1 cellular context compared by ENCODE assay signal in genomic region chr2:73103018-73103542, GRCh38.
TF ChIP-seq lines count a peak whose summit lies in the region.

No MANE protein-coding gene starts in this region.

TF ChIP-seq in HepG2, 621 proteins besides CTCF, POLR2A, EP300 and RAD21:
- TF ChIP-seq SMARCE1 (IDR thresholded peaks at IDR 0.05; ENCODE audit: borderline replicate concordance) (no peak), MAFK (conservative IDR thresholded peaks at IDR 0.05 in 1 of 2, IDR thresholded peaks at IDR 0.05 in 1 of 2; ENCODE audit: low read length in 2 of 2) (peak; percentile 33 to 54; a peak in 3 of 4 replicates)
